1 cellular context compared by ENCODE assay signal in the genomic region with DNA sequence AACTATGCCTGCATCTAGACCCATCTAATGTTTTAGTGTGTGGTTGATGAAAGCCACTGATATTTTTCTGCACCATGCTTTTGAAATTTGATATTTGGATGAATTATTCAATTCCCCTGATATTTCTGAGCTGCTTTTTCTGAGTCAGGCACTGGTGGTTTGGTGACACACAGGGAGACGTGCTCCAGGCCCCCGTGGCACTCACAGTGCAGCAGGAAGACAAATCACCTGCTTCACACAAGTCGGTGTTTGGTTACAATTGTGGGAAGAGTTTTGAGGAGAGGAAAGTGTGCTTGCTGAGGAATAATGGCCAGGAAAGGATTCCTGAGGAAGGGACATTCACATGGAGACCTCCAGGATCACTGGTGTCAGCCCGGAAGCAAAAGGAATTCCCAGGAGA.
TF ChIP-seq lines count a peak whose summit lies in the region.

No MANE protein-coding gene starts in this region.

TF ChIP-seq in SK-N-SH, 30 proteins besides CTCF, POLR2A, EP300 and RAD21 (continued from another document):
- TF ChIP-seq, protein P1, sequence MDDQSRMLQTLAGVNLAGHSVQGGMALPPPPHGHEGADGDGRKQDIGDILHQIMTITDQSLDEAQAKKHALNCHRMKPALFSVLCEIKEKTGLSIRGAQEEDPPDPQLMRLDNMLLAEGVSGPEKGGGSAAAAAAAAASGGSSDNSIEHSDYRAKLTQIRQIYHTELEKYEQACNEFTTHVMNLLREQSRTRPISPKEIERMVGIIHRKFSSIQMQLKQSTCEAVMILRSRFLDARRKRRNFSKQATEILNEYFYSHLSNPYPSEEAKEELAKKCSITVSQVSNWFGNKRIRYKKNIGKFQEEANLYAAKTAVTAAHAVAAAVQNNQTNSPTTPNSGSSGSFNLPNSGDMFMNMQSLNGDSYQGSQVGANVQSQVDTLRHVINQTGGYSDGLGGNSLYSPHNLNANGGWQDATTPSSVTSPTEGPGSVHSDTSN (IDR thresholded peaks at IDR 0.05): peak; percentile 88
- TF ChIP-seq SIN3A (IDR thresholded peaks at IDR 0.05; ENCODE audit: borderline replicate concordance, low read depth, low read length): no peak
- peak; percentile 49; the same call in 1 of the 2 replicates for TF ChIP-seq NFIC (IDR thresholded peaks at IDR 0.05; ENCODE audit: borderline replicate concordance)
- peak; percentile 91 for TF ChIP-seq TCF12 (IDR thresholded peaks at IDR 0.05)
- peak; percentile 35; the same call in 1 of the 2 replicates for TF ChIP-seq FOSL2 (IDR thresholded peaks at IDR 0.05; ENCODE audit: borderline replicate concordance, low read depth)
- TF ChIP-seq, protein P2, sequence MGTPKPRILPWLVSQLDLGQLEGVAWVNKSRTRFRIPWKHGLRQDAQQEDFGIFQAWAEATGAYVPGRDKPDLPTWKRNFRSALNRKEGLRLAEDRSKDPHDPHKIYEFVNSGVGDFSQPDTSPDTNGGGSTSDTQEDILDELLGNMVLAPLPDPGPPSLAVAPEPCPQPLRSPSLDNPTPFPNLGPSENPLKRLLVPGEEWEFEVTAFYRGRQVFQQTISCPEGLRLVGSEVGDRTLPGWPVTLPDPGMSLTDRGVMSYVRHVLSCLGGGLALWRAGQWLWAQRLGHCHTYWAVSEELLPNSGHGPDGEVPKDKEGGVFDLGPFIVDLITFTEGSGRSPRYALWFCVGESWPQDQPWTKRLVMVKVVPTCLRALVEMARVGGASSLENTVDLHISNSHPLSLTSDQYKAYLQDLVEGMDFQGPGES (IDR thresholded peaks at IDR 0.05; ENCODE audit: low read depth, low read length): no peak
- TF ChIP-seq, protein P3, sequence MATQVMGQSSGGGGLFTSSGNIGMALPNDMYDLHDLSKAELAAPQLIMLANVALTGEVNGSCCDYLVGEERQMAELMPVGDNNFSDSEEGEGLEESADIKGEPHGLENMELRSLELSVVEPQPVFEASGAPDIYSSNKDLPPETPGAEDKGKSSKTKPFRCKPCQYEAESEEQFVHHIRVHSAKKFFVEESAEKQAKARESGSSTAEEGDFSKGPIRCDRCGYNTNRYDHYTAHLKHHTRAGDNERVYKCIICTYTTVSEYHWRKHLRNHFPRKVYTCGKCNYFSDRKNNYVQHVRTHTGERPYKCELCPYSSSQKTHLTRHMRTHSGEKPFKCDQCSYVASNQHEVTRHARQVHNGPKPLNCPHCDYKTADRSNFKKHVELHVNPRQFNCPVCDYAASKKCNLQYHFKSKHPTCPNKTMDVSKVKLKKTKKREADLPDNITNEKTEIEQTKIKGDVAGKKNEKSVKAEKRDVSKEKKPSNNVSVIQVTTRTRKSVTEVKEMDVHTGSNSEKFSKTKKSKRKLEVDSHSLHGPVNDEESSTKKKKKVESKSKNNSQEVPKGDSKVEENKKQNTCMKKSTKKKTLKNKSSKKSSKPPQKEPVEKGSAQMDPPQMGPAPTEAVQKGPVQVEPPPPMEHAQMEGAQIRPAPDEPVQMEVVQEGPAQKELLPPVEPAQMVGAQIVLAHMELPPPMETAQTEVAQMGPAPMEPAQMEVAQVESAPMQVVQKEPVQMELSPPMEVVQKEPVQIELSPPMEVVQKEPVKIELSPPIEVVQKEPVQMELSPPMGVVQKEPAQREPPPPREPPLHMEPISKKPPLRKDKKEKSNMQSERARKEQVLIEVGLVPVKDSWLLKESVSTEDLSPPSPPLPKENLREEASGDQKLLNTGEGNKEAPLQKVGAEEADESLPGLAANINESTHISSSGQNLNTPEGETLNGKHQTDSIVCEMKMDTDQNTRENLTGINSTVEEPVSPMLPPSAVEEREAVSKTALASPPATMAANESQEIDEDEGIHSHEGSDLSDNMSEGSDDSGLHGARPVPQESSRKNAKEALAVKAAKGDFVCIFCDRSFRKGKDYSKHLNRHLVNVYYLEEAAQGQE (IDR thresholded peaks at IDR 0.05; ENCODE audit: low read depth, low read length): no peak
- TF ChIP-seq, protein P4, sequence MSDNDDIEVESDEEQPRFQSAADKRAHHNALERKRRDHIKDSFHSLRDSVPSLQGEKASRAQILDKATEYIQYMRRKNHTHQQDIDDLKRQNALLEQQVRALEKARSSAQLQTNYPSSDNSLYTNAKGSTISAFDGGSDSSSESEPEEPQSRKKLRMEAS (IDR thresholded peaks at IDR 0.05; ENCODE audit: low read depth): peak; percentile 25; the same call in 1 of the 2 replicates
